ENCODE assay signal across 8 cellular contexts in the genomic region with DNA sequence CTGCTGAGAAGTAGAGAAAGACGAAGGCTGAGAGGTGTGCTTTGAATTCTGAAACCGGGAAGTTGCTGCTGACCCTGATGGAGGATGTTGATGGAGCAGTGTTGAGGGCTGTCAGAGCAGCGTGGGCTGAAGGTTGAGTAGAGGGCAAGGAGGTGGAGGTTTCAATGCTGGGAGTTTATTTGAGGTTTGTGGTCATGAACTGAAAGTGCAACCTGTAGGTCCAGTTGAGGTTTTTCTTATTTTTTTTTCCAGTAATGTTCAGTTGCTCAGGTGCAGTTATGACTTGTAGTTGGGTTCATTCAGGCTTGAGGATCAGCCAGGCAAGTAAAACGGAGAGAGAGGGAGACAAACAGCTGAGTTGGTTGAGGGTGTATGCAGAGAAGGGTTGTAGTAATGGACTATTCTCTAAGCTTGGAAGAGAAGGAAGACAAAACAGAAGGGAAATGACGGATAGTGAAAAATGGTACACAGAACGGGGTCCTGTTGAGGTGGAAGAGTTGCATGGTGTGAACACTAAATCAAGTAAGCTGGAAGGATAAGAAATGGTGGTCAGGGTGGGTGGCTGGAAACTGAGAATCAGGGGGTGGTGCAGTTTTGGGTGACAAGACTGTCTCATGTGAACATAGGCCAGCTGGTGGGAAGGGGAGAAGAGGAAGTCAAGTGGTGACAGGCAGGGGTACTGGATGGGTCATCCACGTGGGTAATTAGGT. TPM values are rescaled to one million over a fixed set of nuclear protein-coding genes. Genes with fewer than 3 reads are reported as not detected.
DNase-seq lines count a peak whose midpoint lies in the region; ATAC-seq and TF ChIP-seq lines count a peak whose summit lies in the region.

No MANE protein-coding gene starts in this region.

- H3K27ac ChIP-seq in CD8-positive, alpha-beta T cell (ENCODE audit: low read depth, low read length), result no peak overlapping the region
- H3K27ac ChIP-seq in smooth muscle cell (ENCODE audit: low read depth), result no peak overlapping the region

- H3K36me3 Mint-ChIP-seq in CD8-positive, alpha-beta T cell, result no peaks in the 10 kb centered on the region

- CTCF ChIA-PET in CD8-positive, alpha-beta T cell (lab: Charles Lee), result interaction anchor here (0.8 kb wide), 1 partner anchor 159 kb away, joined by 3 read pairs; no protein-coding TSS in a partner anchor

- intact Hi-C loops in CD8-positive, alpha-beta T cell (cut with DNase I, micrococcal nuclease), result no loop called here

- no peak overlapping the region for H3K4me2 ChIP-seq in smooth muscle cell

- no peak overlapping the region for H3K4me3 ChIP-seq in CD8-positive, alpha-beta T cell (ENCODE audit: low read depth, low read length)
- H3K4me3 ChIP-seq in smooth muscle cell, result no peak overlapping the region

- H3F3A ChIP-seq in smooth muscle cell (ENCODE audit: low read depth), result no peaks in the 10 kb centered on the region

- H2AFZ ChIP-seq in smooth muscle cell (ENCODE audit: low read depth), result no peak overlapping the region

- peak; percentile 71 for ATAC-seq in CD8-positive, alpha-beta T cell
- ATAC-seq in GM21360 (IDR thresholded peaks at IDR 0.05; ENCODE audit: unreplicated experiment), result peak; percentile 69
- ATAC-seq in HG03565 (IDR thresholded peaks at IDR 0.05; ENCODE audit: unreplicated experiment), result peak; percentile 76

- H3K27me3 Mint-ChIP-seq in CD8-positive, alpha-beta T cell (ENCODE audit: low read depth), result no peaks in the 10 kb centered on the region

- peak overlapping the region; percentile 77 for H3K27ac Mint-ChIP-seq in CD8-positive, alpha-beta T cell

- peaks cover 9% of the 10 kb centered on the region for H3K4me1 ChIP-seq in CD8-positive, alpha-beta T cell (ENCODE audit: insufficient read depth, low read length)
- H3K4me1 ChIP-seq in smooth muscle cell (ENCODE audit: low read depth), result no peaks in the 10 kb centered on the region

- no peaks in the 10 kb centered on the region for H3K9me3 ChIP-seq in CD8-positive, alpha-beta T cell (ENCODE audit: low read length)
- no peaks in the 10 kb centered on the region for H3K9me3 ChIP-seq in smooth muscle cell (replicated peaks; ENCODE audit: low read depth)

- H3K4me1 Mint-ChIP-seq in CD8-positive, alpha-beta T cell (ENCODE audit: low read depth), result peaks cover 18% of the 10 kb centered on the region

- POLR2A ChIA-PET in CD8-positive, alpha-beta T cell (lab: Charles Lee), result interaction anchor here (1.5 kb wide), 1 partner anchor 9 kb away, joined by 5 read pairs; a partner anchor contains a TSS

- 86% methylated on average over 7 of the region's 7 CpGs for WGBS in smooth muscle cell (ENCODE audit: low lambda C conversion rate)

- no peaks in the 10 kb centered on the region for H4K20me1 ChIP-seq in smooth muscle cell (ENCODE audit: low read depth)

- H3K79me2 ChIP-seq in smooth muscle cell (ENCODE audit: low read depth), result no peaks in the 10 kb centered on the region

- no peaks in the 10 kb centered on the region for H3K9me3 Mint-ChIP-seq in CD8-positive, alpha-beta T cell

- no peaks in the 10 kb centered on the region for H3K27me3 ChIP-seq in CD8-positive, alpha-beta T cell (ENCODE audit: insufficient read depth, low read length)
- H3K27me3 ChIP-seq in smooth muscle cell (ENCODE audit: low read depth), result no peaks in the 10 kb centered on the region

- H3K36me3 ChIP-seq in CD8-positive, alpha-beta T cell (ENCODE audit: insufficient read depth, low read length), result no peaks in the 10 kb centered on the region
- no peaks in the 10 kb centered on the region for H3K36me3 ChIP-seq in smooth muscle cell (ENCODE audit: low read depth)

- peak in 2 of 7 experiments; percentile 3 for DNase-seq in CD8-positive, alpha-beta T cell
- DNase-seq in activated naive CD8-positive, alpha-beta T cell treated with anti-CD3 and anti-CD28 coated beads, Interleukin-2, amount 50 U/mL, for 16 hours (ENCODE audit: low read depth, low spot score), result peak; percentile 16
- DNase-seq in GDM1 (lab: John Stamatoyannopoulos, UW) (no peak), smooth muscle cell (lab: John Stamatoyannopoulos, UW; ENCODE audit: unreplicated experiment) (no peak), HPDE6-E6E7 (ENCODE audit: extremely low spot score) (no peak)
- no peak for DNase-seq in effector CD4-positive, alpha-beta T cell

- H3K4me3 Mint-ChIP-seq in CD8-positive, alpha-beta T cell, result peak overlapping the region; percentile 54

- no peak overlapping the region for H3K9ac ChIP-seq in smooth muscle cell (ENCODE audit: low read depth)

- TF ChIP-seq CTCF in CD8-positive, alpha-beta T cell (IDR thresholded peaks at IDR 0.05), result no peak
- TF ChIP-seq CTCF in smooth muscle cell (IDR thresholded peaks at IDR 0.05; ENCODE audit: borderline replicate concordance, insufficient read depth, poor library complexity, severe bottlenecking), result no peak

RNA-seq across cellular contexts. Expression of a gene that starts 8.7 kb away (rescaled TPM):
- 10 to 100 TPM; 65.8 to 68.0 TPM for total RNA-seq in CD8-positive, alpha-beta T cell
- 62.3 and 63.7 TPM in 2 replicates for total RNA-seq in smooth muscle cell
- polyA plus RNA-seq in smooth muscle cell, result 39.9 and 52.5 TPM in 2 replicates

RNA-seq across cellular contexts. Expression of a gene that starts 58.5 kb away (rescaled TPM):
- total RNA-seq in CD8-positive, alpha-beta T cell, result 1 to 10 TPM; 3.4 TPM
- 0.09 TPM in 1 of 2 replicates, not detected in the other for total RNA-seq in smooth muscle cell
- polyA plus RNA-seq in smooth muscle cell, result 1.1 TPM in 1 of 2 replicates, not detected in the other
